Comparison of ENCODE assay signal across 1 cellular context in the genomic region with DNA sequence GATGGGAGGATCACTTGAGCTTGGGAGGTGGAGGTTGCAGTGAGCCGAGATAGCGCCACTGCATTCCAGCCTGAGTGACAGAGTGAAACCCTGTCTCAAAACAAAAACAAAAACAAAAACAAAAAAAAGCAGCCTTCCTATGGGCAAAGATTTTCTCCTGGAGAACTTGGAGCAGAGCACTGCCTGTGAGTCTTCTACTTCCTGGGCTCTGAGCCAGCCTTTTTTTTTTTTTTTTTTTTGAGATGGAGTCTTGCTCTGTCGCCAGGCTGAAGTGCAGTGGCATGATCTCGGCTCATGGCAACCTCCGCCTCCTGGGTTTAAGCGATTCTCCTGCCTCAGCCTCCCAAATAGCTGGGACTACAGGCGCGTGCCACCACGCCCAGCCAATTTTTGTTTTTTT. TPM values are rescaled to one million over a fixed set of nuclear protein-coding genes. Genes with fewer than 3 reads are reported as not detected.
"Had no signal": no experiment of that assay in that cellular context is flagged by ENCODE, and none has a peak within 500 bp of the region (broad histone marks: within the 10 kb centered on the region; RNA-seq: fewer than 3 reads in every experiment).

No MANE protein-coding gene starts in this region.

RNA-seq across cellular contexts. Expression of a gene that starts 40.6 kb away (rescaled TPM):
- total RNA-seq: GM12878 had no signal
